Comparison of ENCODE assay signal across 8 cellular contexts in genomic region chr1:224503161-224504118, GRCh38.
DNase-seq lines count a peak whose midpoint lies in the region; ATAC-seq, FAIRE-seq and TF ChIP-seq lines count a peak whose summit lies in the region.

No MANE protein-coding gene starts in this region.

- no peak for FAIRE-seq in pancreas (lab: Jason Lieb, UNC)

- DNase-seq in ELR (ENCODE audit: low read depth) (peak; percentile 64), NCI-H524 treated with DMSO at 0.1 percent for 48 hours (lab: John Stamatoyannopoulos, UW) (peak; percentile 39), adipocyte (ENCODE audit: low read depth) (peak; percentile 93), cardiac septum (ENCODE audit: low spot score) (peak; percentile 94), pancreas (peak; percentile 84 to 98 (median 96))
- DNase-seq in effector memory CD4-positive, alpha-beta T cell: no peak

- H3K9ac ChIP-seq in adipocyte (ENCODE audit: low read length): peak overlapping the region; percentile 72

- H3K4me3 ChIP-seq in adipocyte (ENCODE audit: low read length): peak overlapping the region; percentile 39
- H3K4me3 ChIP-seq in pancreas: no peak overlapping the region
- H3K4me3 ChIP-seq in effector memory CD4-positive, alpha-beta T cell (ENCODE audit: insufficient read depth, low read depth, low read length, poor library complexity, severe bottlenecking): no peak overlapping the region

- H3K27me3 ChIP-seq in adipocyte (replicated peaks; ENCODE audit: control insufficient read depth, insufficient read depth, low read length) (no peaks in the 10 kb centered on the region), pancreas (no peaks in the 10 kb centered on the region)
- H3K27me3 ChIP-seq in effector memory CD4-positive, alpha-beta T cell (replicated peaks; ENCODE audit: control insufficient read depth, insufficient read depth, low read length, poor library complexity, severe bottlenecking): no peaks in the 10 kb centered on the region

- H3K27ac ChIP-seq in pancreas: peak overlapping the region; percentile 76 to 88 (median 85)
- H3K27ac ChIP-seq in effector memory CD4-positive, alpha-beta T cell (ENCODE audit: insufficient read depth, low read length, poor library complexity, severe bottlenecking): no peak overlapping the region

- peak in 1 of 4 donors; percentile 6 for TF ChIP-seq CTCF in pancreas (IDR thresholded peaks at IDR 0.05)

- no peaks in the 10 kb centered on the region for H3K9me3 ChIP-seq in adipocyte (ENCODE audit: control insufficient read depth, low read length)
- H3K9me3 ChIP-seq in pancreas: no peaks in the 10 kb centered on the region
- no peaks in the 10 kb centered on the region for H3K9me3 ChIP-seq in effector memory CD4-positive, alpha-beta T cell (ENCODE audit: control insufficient read depth, low read length)

- peak; percentile 81 for ATAC-seq in GM19468 (IDR thresholded peaks at IDR 0.05; ENCODE audit: extremely low read depth, unreplicated experiment)
- ATAC-seq in HG03520 (IDR thresholded peaks at IDR 0.05; ENCODE audit: unreplicated experiment): peak; percentile 94
- peak; percentile 90 to 93 (median 91) for ATAC-seq in pancreas

- no peaks in the 10 kb centered on the region for H3K36me3 ChIP-seq in adipocyte (ENCODE audit: control insufficient read depth, insufficient read depth, low read length, severe bottlenecking)
- H3K36me3 ChIP-seq in pancreas: no peaks in the 10 kb centered on the region
- H3K36me3 ChIP-seq in effector memory CD4-positive, alpha-beta T cell (ENCODE audit: control insufficient read depth, insufficient read depth, low read length): no peaks in the 10 kb centered on the region

- H3K4me1 ChIP-seq in adipocyte (ENCODE audit: control insufficient read depth, insufficient read depth, low read length) (peaks cover 58% of the 10 kb centered on the region), pancreas (peaks cover 19 to 42% (median 31%) of the 10 kb centered on the region in 3 donors)
- peaks cover 10% of the 10 kb centered on the region for H3K4me1 ChIP-seq in effector memory CD4-positive, alpha-beta T cell (ENCODE audit: control insufficient read depth, insufficient read depth, low read length, poor library complexity, severe bottlenecking)

- intact Hi-C loops in cardiac septum (cut with DNase I) (loop anchor here (5.0 kb wide), 1 partner anchor 46 kb away; no protein-coding TSS in a partner anchor), pancreas (cut with DNase I) (no loop called here)

- WGBS in pancreas, 2 donors: 2% methylated on average over 19 of the region's 19 CpGs

Comparison
In these comparisons a context has a peak if more than half of its experiments do, and no peak if none do; other contexts are left out.
1. DNase-seq: peak in ELR (single experiment), NCI-H524 treated with DMSO at 0.1 percent for 48 hours (single experiment), adipocyte (single experiment), cardiac septum (single experiment) and pancreas (6 of 6); none in effector memory CD4-positive, alpha-beta T cell (0 of 3).
2. Peak in every context shown above with its lines, with median percentiles within 50 percentile points of each other: ATAC-seq.